ENCODE assay signal across 8 cellular contexts in the genomic region with DNA sequence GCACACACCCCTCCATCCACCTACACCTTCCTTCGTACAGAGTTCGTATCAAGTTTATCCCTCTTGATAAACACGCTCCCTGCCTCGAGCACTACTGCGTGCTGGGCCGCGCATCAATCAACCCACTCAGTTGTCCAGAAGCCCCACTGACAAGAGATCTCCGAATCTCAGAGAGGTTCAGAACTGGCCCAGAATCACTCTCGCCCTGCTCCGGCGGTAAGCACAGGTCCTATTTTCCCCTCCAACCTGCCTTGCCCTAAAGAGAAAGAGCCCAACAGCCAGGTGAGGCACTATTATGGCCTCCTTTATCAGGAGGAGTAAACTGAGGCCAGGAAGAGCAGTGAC. TPM values are rescaled to one million over a fixed set of nuclear protein-coding genes. Genes with fewer than 3 reads are reported as not detected.
DNase-seq lines count a peak whose midpoint lies in the region; ATAC-seq and TF ChIP-seq lines count a peak whose summit lies in the region.

No MANE protein-coding gene starts in this region.

- H3K27ac ChIP-seq in RWPE2 (ENCODE audit: poor library complexity, severe bottlenecking) (peak overlapping the region; percentile 72), skeletal muscle tissue (ENCODE audit: low read depth, low read length) (peak overlapping the region; percentile 94)

- H3K4me1 ChIP-seq in RWPE2 (ENCODE audit: insufficient read depth, poor library complexity, severe bottlenecking) (peaks cover 24% of the 10 kb centered on the region), skeletal muscle tissue (ENCODE audit: control insufficient read depth in 3 of 3, insufficient read depth in 3 of 3, low read length in 3 of 3) (peaks cover 40 to 74% (median 59%) of the 10 kb centered on the region in 3 donors)

- ATAC-seq in GM19467 (IDR thresholded peaks at IDR 0.05; ENCODE audit: unreplicated experiment) (peak; percentile 5), RWPE2 (ENCODE audit: low read depth) (no peak), GM18517 (IDR thresholded peaks at IDR 0.05; ENCODE audit: unreplicated experiment) (no peak), GM18502 (IDR thresholded peaks at IDR 0.05; ENCODE audit: poor library complexity, unreplicated experiment) (no peak)

- peak overlapping the region; percentile 95 to 100 (median 99) for H3K9ac ChIP-seq in skeletal muscle tissue (ENCODE audit: low read depth in 1 of 3, low read length in 3 of 3)

- peaks cover 23% of the 10 kb centered on the region for H3K36me3 ChIP-seq in RWPE2 (ENCODE audit: low read depth)
- H3K36me3 ChIP-seq in skeletal muscle tissue (ENCODE audit: control insufficient read depth in 3 of 3, insufficient read depth in 3 of 3, low read length in 3 of 3): peaks cover 17 to 46% (median 30%) of the 10 kb centered on the region in 3 donors

- H3K27me3 ChIP-seq in RWPE2 (ENCODE audit: insufficient read depth, poor library complexity, severe bottlenecking) (no peaks in the 10 kb centered on the region), skeletal muscle tissue (ENCODE audit: control insufficient read depth in 3 of 3, insufficient read depth in 3 of 3, low read length in 3 of 3) (no peaks in the 10 kb centered on the region)

- no peaks in the 10 kb centered on the region for H3K9me3 ChIP-seq in RWPE2 (ENCODE audit: severe bottlenecking)
- no peaks in the 10 kb centered on the region for H3K9me3 ChIP-seq in skeletal muscle tissue (ENCODE audit: control insufficient read depth in 3 of 3, low read length in 3 of 3)

- TF ChIP-seq CTCF in RWPE2 (IDR thresholded peaks at IDR 0.05; ENCODE audit: poor library complexity, severe bottlenecking): no peak
- TF ChIP-seq CTCF in fibroblast of villous mesenchyme (IDR thresholded peaks at IDR 0.05; ENCODE audit: insufficient read depth, low read depth, low read length): no peak

- no peak for DNase-seq in RWPE2 (ENCODE audit: low spot score)
- DNase-seq in fibroblast of villous mesenchyme (ENCODE audit: low read depth): no peak
- DNase-seq in GM03348 (ENCODE audit: low spot score): no peak
- no peak for DNase-seq in CD1c-positive myeloid dendritic cell (ENCODE audit: extremely low spot score)

- peak overlapping the region; percentile 88 for H3K4me3 ChIP-seq in RWPE2 (ENCODE audit: severe bottlenecking)
- H3K4me3 ChIP-seq in fibroblast of villous mesenchyme (ENCODE audit: low read depth, low read length): peak overlapping the region; percentile 93
- peak overlapping the region; percentile 86 to 93 (median 93) for H3K4me3 ChIP-seq in skeletal muscle tissue (ENCODE audit: low read length in 3 of 3)

RNA-seq across cellular contexts. Expression of a gene that starts 0.5 kb away (rescaled TPM):
- total RNA-seq in fibroblast of villous mesenchyme (75.7 and 82.5 TPM in 2 replicates), skeletal muscle tissue (43.3 TPM)

RNA-seq across cellular contexts. Expression of a gene that starts 1.1 kb away (rescaled TPM):
- total RNA-seq in fibroblast of villous mesenchyme (0.64 and 1.3 TPM in 2 replicates), skeletal muscle tissue (461 TPM)

RNA-seq across cellular contexts. Expression of a gene that starts 10.0 kb away (rescaled TPM):
- 0.32 TPM in 1 of 2 replicates, not detected in the other for total RNA-seq in fibroblast of villous mesenchyme
- total RNA-seq in skeletal muscle tissue: 4.7 TPM

RNA-seq across cellular contexts. Expression of a gene that starts 40.2 kb away (rescaled TPM):
- under 0.01 and 0.43 TPM in 2 replicates for total RNA-seq in fibroblast of villous mesenchyme
- total RNA-seq in skeletal muscle tissue: 67.3 TPM

RNA-seq across cellular contexts. Expression of a gene that starts 44.5 kb away (rescaled TPM):
- 3.5 and 6.1 TPM in 2 replicates for total RNA-seq in fibroblast of villous mesenchyme
- total RNA-seq in skeletal muscle tissue: 5.2 TPM

Comparison
In these comparisons a context has a peak if more than half of its experiments do, and no peak if none do; other contexts are left out.
1. RNA of a gene that starts 1.1 kb away (total RNA-seq): 461 TPM in skeletal muscle tissue (single experiment); 0.64 to 1.3 TPM in fibroblast of villous mesenchyme; every median in the first group is over 100 times any median in the second.
2. Peak in every context shown above with its lines, with median percentiles within 50 percentile points of each other: H3K4me3 ChIP-seq.